In genomic region chr16:57054338-57054737, GRCh38 we compare ENCODE assay signal across 16 cellular contexts.
"Had no signal": no experiment of that assay in that cellular context is flagged by ENCODE, and none has a peak within 500 bp of the region (broad histone marks: within the 10 kb centered on the region; RNA-seq: fewer than 3 reads in every experiment).

No MANE protein-coding gene starts in this region.

- H3K27me3 Mint-ChIP-seq: activated naive CD4-positive, alpha-beta T cell treated with anti-CD3 and anti-CD28 coated beads, Interleukin-2, amount 10 ng/mL, durations not matched to agents 7 days and 5 days had no signal

- H3K4me3 Mint-ChIP-seq: activated naive CD4-positive, alpha-beta T cell treated with anti-CD3 and anti-CD28 coated beads, Interleukin-2, amount 10 ng/mL, durations not matched to agents 7 days and 5 days; nephron had no signal

- H3K4me1 ChIP-seq: gastrocnemius medialis, left lung, psoas muscle, stomach had no signal

- ATAC-seq: gastrocnemius medialis, left lung, psoas muscle, sciatic nerve had no signal

- H3K36me3 ChIP-seq: gastrocnemius medialis, thoracic aorta had no signal

- H3K9me3 Mint-ChIP-seq: activated naive CD4-positive, alpha-beta T cell treated with anti-CD3 and anti-CD28 coated beads, Interleukin-2, amount 10 ng/mL, durations not matched to agents 7 days and 5 days; nephron had no signal

- H3K27ac Mint-ChIP-seq: nephron had no signal

- H3K9me3 ChIP-seq: gastrocnemius medialis, left lung, psoas muscle, spleen, stomach, thoracic aorta had no signal

- H3K27me3 ChIP-seq: brain microvascular endothelial cell, gastrocnemius medialis, left lung, spleen, stomach had no signal

- H3K4me3 ChIP-seq: gastrocnemius medialis, left lung, psoas muscle, spleen, stomach, thoracic aorta had no signal

- FAIRE-seq: keratinocyte had no signal

- H3K4me1 Mint-ChIP-seq: activated naive CD4-positive, alpha-beta T cell treated with anti-CD3 and anti-CD28 coated beads, Interleukin-2, amount 10 ng/mL, durations not matched to agents 7 days and 5 days; nephron had no signal

- H3K27ac ChIP-seq: brain microvascular endothelial cell, epithelial cell of prostate, gastrocnemius medialis, left lung, psoas muscle, stomach, thoracic aorta had no signal

- DNase-seq: activated CD4-positive, alpha-beta T cell treated with anti-CD3 and anti-CD28 coated beads for 1 hour; activated naive CD4-positive, alpha-beta T cell treated with anti-CD3 and anti-CD28 coated beads, Interleukin-2, amount 10 ng/mL, durations not matched to agents 7 days and 5 days; activated T-cell treated with anti-CD3 and anti-CD28 coated beads, Interleukin-2, amount 50 U/mL, for 48 hours; brain microvascular endothelial cell; effector memory CD4-positive, alpha-beta T cell; gastrocnemius medialis; left lung; psoas muscle; spleen; stimulated activated CD4-positive, alpha-beta T cell treated with anti-CD3 and anti-CD28 coated beads, Interleukin-2, amount 100 ng/mL, for 24 hours; stomach had no signal
